Comparison of ENCODE assay signal across 9 cellular contexts in the genomic region with DNA sequence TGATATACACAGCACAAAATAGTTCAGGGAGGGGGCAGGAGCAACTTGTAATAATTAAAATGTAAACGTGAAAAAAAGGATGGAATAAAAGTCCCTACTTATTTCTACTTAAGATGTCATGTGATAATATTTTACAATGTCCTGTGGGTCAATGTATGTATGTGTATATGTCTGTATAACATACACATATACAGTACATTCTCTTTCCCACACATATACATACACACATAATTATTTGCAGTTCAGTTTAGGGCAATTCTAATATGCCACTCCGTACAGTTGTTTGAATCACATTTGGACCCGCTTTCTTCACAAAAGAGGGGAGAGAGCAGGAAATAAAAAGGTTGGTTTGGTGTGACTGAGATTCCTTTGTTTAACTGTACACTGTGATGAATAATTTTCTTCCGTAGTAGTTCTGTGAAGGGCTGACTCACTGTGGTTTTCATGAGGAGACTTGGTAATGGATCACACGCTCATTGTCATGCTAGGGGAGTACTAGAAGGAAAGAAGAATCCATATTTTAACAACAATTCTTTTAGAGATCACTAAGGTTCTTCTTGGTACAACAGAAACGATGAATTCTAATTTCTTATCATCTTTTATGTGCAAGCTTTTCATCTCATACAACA. TPM values are rescaled to one million over a fixed set of nuclear protein-coding genes. Genes with fewer than 3 reads are reported as not detected.
DNase-seq lines count a peak whose midpoint lies in the region; ATAC-seq and TF ChIP-seq lines count a peak whose summit lies in the region.
"Had no signal": no experiment of that assay in that cellular context is flagged by ENCODE, and none has a peak within 500 bp of the region (broad histone marks: within the 10 kb centered on the region; RNA-seq: fewer than 3 reads in every experiment).

No MANE protein-coding gene starts in this region.

- H4K20me1 ChIP-seq in DND-41 (ENCODE audit: insufficient read depth, low read length): no peaks in the 10 kb centered on the region

- POLR2A ChIA-PET in Caco-2 (lab: Charles Lee): no interaction called here

- no peak overlapping the region for H3K4me3 ChIP-seq in DND-41 (ENCODE audit: low read depth in 1 of 2, low read length in 2 of 2)
- no peak overlapping the region for H3K4me3 ChIP-seq in Jurkat, Clone E6-1 (ENCODE audit: low read length)
- H3K4me3 ChIP-seq in Caco-2 (ENCODE audit: low read depth, low read length): no peak overlapping the region

- no TSS peak for BruUV-seq in Caco-2 (replicated peaks; lab: Mats Ljungman, UMichigan)

- no peaks in the 10 kb centered on the region for H3K9me3 Mint-ChIP-seq in activated naive CD8-positive, alpha-beta T cell (ENCODE audit: low read depth)
- H3K9me3 Mint-ChIP-seq in Caco-2 (ENCODE audit: unreplicated experiment): no peaks in the 10 kb centered on the region

- H3K9me3 ChIP-seq in DND-41 (ENCODE audit: insufficient read depth, low read length, severe bottlenecking): no peaks in the 10 kb centered on the region
- H3K9me3 ChIP-seq in Caco-2: no peaks in the 10 kb centered on the region

- H3K27ac Mint-ChIP-seq in activated naive CD8-positive, alpha-beta T cell: peak overlapping the region; percentile 28
- H3K27ac Mint-ChIP-seq in Caco-2 (ENCODE audit: unreplicated experiment): no peak overlapping the region

- H3K4me1 ChIP-seq in DND-41 (ENCODE audit: insufficient read depth, low read length) (no peaks in the 10 kb centered on the region), Caco-2 (no peaks in the 10 kb centered on the region)

- CTCF ChIA-PET in Caco-2 (lab: Charles Lee): interaction anchor here (1.3 kb wide), 1 partner anchor 745 kb away, joined by 3 read pairs; no protein-coding TSS in a partner anchor

- TF ChIP-seq CTCF in DND-41 (IDR thresholded peaks at IDR 0.05; ENCODE audit: borderline replicate concordance, extremely low read depth, low read length, poor library complexity, severe bottlenecking): no peak
- no peak for TF ChIP-seq CTCF in Caco-2 (IDR thresholded peaks at IDR 0.05; ENCODE audit: insufficient read depth in 1 of 2, low read depth in 1 of 2, low read length in 1 of 2, severe bottlenecking in 1 of 2, unreplicated experiment in 1 of 2)

- H2AFZ ChIP-seq in DND-41 (ENCODE audit: low read depth, low read length): no peak overlapping the region

- DNase-seq in DND-41: no peak
- peak; percentile 68 for DNase-seq in Jurkat, Clone E6-1 (ENCODE audit: low read depth, low spot score)
- peak; percentile 92 for DNase-seq in kidney tubule cell (ENCODE audit: low spot score)
- no peak for DNase-seq in Caco-2
- DNase-seq in NCI-H345 (lab: John Stamatoyannopoulos, UW): no peak
- DNase-seq in NCI-H2196 (lab: John Stamatoyannopoulos, UW; ENCODE audit: unreplicated experiment): no peak
- DNase-seq in Right ventricle myocardium inferior (ENCODE audit: missing footprints): no peak
- DNase-seq: activated effector memory CD4-positive, alpha-beta T cell treated with Interleukin-2 at 50 U/mL for 16 hours had no signal

- H3K27me3 Mint-ChIP-seq in activated naive CD8-positive, alpha-beta T cell: no peaks in the 10 kb centered on the region
- no peaks in the 10 kb centered on the region for H3K27me3 Mint-ChIP-seq in Caco-2 (ENCODE audit: insufficient read depth, unreplicated experiment)

- no peaks in the 10 kb centered on the region for H3K27me3 ChIP-seq in DND-41 (ENCODE audit: insufficient read depth, low read length, poor library complexity)
- no peaks in the 10 kb centered on the region for H3K27me3 ChIP-seq in Caco-2 (replicated peaks; ENCODE audit: control insufficient read depth, insufficient read depth, low read length)

- no peak overlapping the region for H3K27ac ChIP-seq in DND-41 (ENCODE audit: low read length)

- no peak overlapping the region for H3K9ac ChIP-seq in DND-41 (ENCODE audit: low read depth, low read length)

- H3K4me2 ChIP-seq in DND-41 (ENCODE audit: insufficient read depth, low read length): no peak overlapping the region

- ATAC-seq in DND-41 (ENCODE audit: insufficient read depth, low read depth) (peak; percentile 95), Right ventricle myocardium inferior (no peak)

- H3K36me3 ChIP-seq in DND-41 (ENCODE audit: insufficient read depth, low read length): peaks cover 82% of the 10 kb centered on the region
- no peaks in the 10 kb centered on the region for H3K36me3 ChIP-seq in Caco-2 (ENCODE audit: control insufficient read depth, insufficient read depth, low read length)

- peaks cover 6% of the 10 kb centered on the region for H3K36me3 Mint-ChIP-seq in activated naive CD8-positive, alpha-beta T cell
- H3K36me3 Mint-ChIP-seq in Caco-2 (ENCODE audit: insufficient read depth, unreplicated experiment): no peaks in the 10 kb centered on the region

- peaks cover 5% of the 10 kb centered on the region for H3K79me2 ChIP-seq in DND-41 (ENCODE audit: insufficient read depth, low read length)

- intact Hi-C loops in Caco-2 (cut with micrococcal nuclease; ENCODE audit: unreplicated experiment) (no loop called here), Right ventricle myocardium inferior (cut with DNase I) (loop anchor here (10.0 kb wide), 1 partner anchor 335 kb away; a partner anchor contains a TSS)

- H3K4me1 Mint-ChIP-seq in activated naive CD8-positive, alpha-beta T cell (ENCODE audit: low read depth): peaks cover 9% of the 10 kb centered on the region
- peaks cover 8% of the 10 kb centered on the region for H3K4me1 Mint-ChIP-seq in Caco-2 (ENCODE audit: low read depth, unreplicated experiment)

- H3K4me3 Mint-ChIP-seq in activated naive CD8-positive, alpha-beta T cell: no peak overlapping the region
- no peak overlapping the region for H3K4me3 Mint-ChIP-seq in Caco-2 (ENCODE audit: unreplicated experiment)

RNA-seq across cellular contexts. Expression of a gene that starts 26.2 kb away (rescaled TPM):
- not detected for polyA plus RNA-seq in Jurkat, Clone E6-1 (2012; ENCODE audit: insufficient read depth, insufficient read length)
- 1.4 TPM in 2 replicates for total RNA-seq in Caco-2 (2022)
- total RNA-seq in Right ventricle myocardium inferior: not detected

Comparison
In these comparisons a context has a peak if more than half of its experiments do, and no peak if none do; other contexts are left out.
1. DNase-seq: peak in Jurkat, Clone E6-1 (single experiment) and kidney tubule cell (single experiment); none in DND-41 (single experiment), Caco-2 (0 of 2), NCI-H345 (single experiment), NCI-H2196 (single experiment) and Right ventricle myocardium inferior (single experiment).